9 cellular contexts compared by ENCODE assay signal in genomic region chr17:31321481-31321880, GRCh38. TPM values are rescaled to one million over a fixed set of nuclear protein-coding genes. Genes with fewer than 3 reads are reported as not detected.
DNase-seq lines count a peak whose midpoint lies in the region; ATAC-seq and TF ChIP-seq lines count a peak whose summit lies in the region.
"Had no signal": no experiment of that assay in that cellular context is flagged by ENCODE, and none has a peak within 500 bp of the region (broad histone marks: within the 10 kb centered on the region; RNA-seq: fewer than 3 reads in every experiment).

A gene with protein sequence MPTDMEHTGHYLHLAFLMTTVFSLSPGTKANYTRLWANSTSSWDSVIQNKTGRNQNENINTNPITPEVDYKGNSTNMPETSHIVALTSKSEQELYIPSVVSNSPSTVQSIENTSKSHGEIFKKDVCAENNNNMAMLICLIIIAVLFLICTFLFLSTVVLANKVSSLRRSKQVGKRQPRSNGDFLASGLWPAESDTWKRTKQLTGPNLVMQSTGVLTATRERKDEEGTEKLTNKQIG (minus strand): TSS chr17:31321622. CDS start chr17:31319013, 2,609 bp downstream.

- peaks cover 3 to 6% of the 10 kb centered on the region in 2 donors for H3K36me3 ChIP-seq in mucosa of rectum (ENCODE audit: control insufficient read depth in 2 of 2, insufficient read depth in 2 of 2, low read length in 2 of 2)

- CTCF ChIA-PET in activated CD4-positive, alpha-beta T cell treated with anti-CD3 and anti-CD28 coated beads for 36 hours (lab: Charles Lee), result interaction anchor here (0.9 to 1.9 kb wide), 3 partner anchors 9 to 51 kb away, joined by 3 to 6 read pairs (median 3); no protein-coding TSS in a partner anchor

- H3K4me1 Mint-ChIP-seq in IgD-negative memory B cell, result peaks cover 15 to 22% (median 19%) of the 10 kb centered on the region in 3 donors
- H3K4me1 Mint-ChIP-seq in activated CD4-positive, alpha-beta T cell treated with anti-CD3 and anti-CD28 coated beads for 36 hours, result peaks cover 32% of the 10 kb centered on the region

- H3K9ac ChIP-seq in mucosa of rectum (ENCODE audit: low read depth in 1 of 2, low read length in 2 of 2), result peak within 1 kb of the TSS; percentile 47 to 63

- H3K27ac Mint-ChIP-seq in IgD-negative memory B cell, result peak within 1 kb of the TSS; percentile 82 to 96 (median 93)
- H3K27ac Mint-ChIP-seq in activated CD4-positive, alpha-beta T cell treated with anti-CD3 and anti-CD28 coated beads for 36 hours, result peak within 1 kb of the TSS; percentile 95

- H3K36me3 Mint-ChIP-seq in IgD-negative memory B cell, result peaks cover under 1% of the 10 kb centered on the region
- peaks cover 18% of the 10 kb centered on the region for H3K36me3 Mint-ChIP-seq in activated CD4-positive, alpha-beta T cell treated with anti-CD3 and anti-CD28 coated beads for 36 hours (ENCODE audit: low read depth)

- POLR2A ChIA-PET in activated CD4-positive, alpha-beta T cell treated with anti-CD3 and anti-CD28 coated beads for 36 hours (lab: Charles Lee), result interaction anchor here (0.6 to 0.9 kb wide), 3 partner anchors 11 to 22 kb away, joined by 3 to 4 read pairs (median 3); no protein-coding TSS in a partner anchor

- intact Hi-C loops in activated CD4-positive, alpha-beta T cell treated with anti-CD3 and anti-CD28 coated beads for 36 hours (cut with DNase I, micrococcal nuclease), result loop anchor here (1.0 to 5.0 kb wide), 9 partner anchors 11 to 581 kb away; partner anchors contain the start of gene UTP6 (in 1 of the 2)

- DNase-seq in COLO829 (ENCODE audit: low spot score), result peak; percentile 75
- DNase-seq in activated CD4-positive, alpha-beta T cell treated with anti-CD3 and anti-CD28 coated beads for 36 hours, result peak; percentile 86
- peak; percentile 90 for DNase-seq in choroid plexus epithelial cell (ENCODE audit: low read depth)
- peak; percentile 78 for DNase-seq in stimulated activated naive CD4-positive, alpha-beta T cell treated with Interleukin-2 at 50 U/mL for 16 hours (lab: John Stamatoyannopoulos, UW)
- no peak for DNase-seq in SK-N-DZ (ENCODE audit: low spot score)
- no peak for DNase-seq in NCI-H524 treated with DMSO at 0.1 percent for 48 hours (lab: John Stamatoyannopoulos, UW)

- H3K9me3 Mint-ChIP-seq in IgD-negative memory B cell, result no peaks in the 10 kb centered on the region
- no peaks in the 10 kb centered on the region for H3K9me3 Mint-ChIP-seq in activated CD4-positive, alpha-beta T cell treated with anti-CD3 and anti-CD28 coated beads for 36 hours (ENCODE audit: low read depth)

- H3K4me1 ChIP-seq in mucosa of rectum (ENCODE audit: control insufficient read depth in 2 of 2, insufficient read depth in 2 of 2, low read length in 2 of 2), result no peaks in the 10 kb centered on the region

- H3K27ac ChIP-seq in mucosa of rectum (ENCODE audit: low read depth in 2 of 2, low read length in 2 of 2), result peak within 1 kb of the TSS; percentile 62 to 76

- H3K27me3 ChIP-seq in mucosa of rectum (ENCODE audit: control insufficient read depth in 2 of 2, insufficient read depth in 2 of 2, low read length in 2 of 2), result no peaks in the 10 kb centered on the region

- ATAC-seq in activated CD4-positive, alpha-beta T cell treated with anti-CD3 and anti-CD28 coated beads for 36 hours, result peak; percentile 88
- ATAC-seq: HCT116 had no signal

- no peak for TF ChIP-seq CTCF in choroid plexus epithelial cell (conservative IDR thresholded peaks at IDR 0.05; ENCODE audit: low read depth, low read length)

- H3K4me3 Mint-ChIP-seq in IgD-negative memory B cell, result peak within 1 kb of the TSS; percentile 93 to 95 (median 94)
- peak within 1 kb of the TSS; percentile 72 for H3K4me3 Mint-ChIP-seq in activated CD4-positive, alpha-beta T cell treated with anti-CD3 and anti-CD28 coated beads for 36 hours

- no peaks in the 10 kb centered on the region for H3K9me3 ChIP-seq in mucosa of rectum (ENCODE audit: control insufficient read depth in 2 of 2, low read length in 2 of 2)

- no peaks in the 10 kb centered on the region for H3K27me3 Mint-ChIP-seq in IgD-negative memory B cell
- H3K27me3 Mint-ChIP-seq in activated CD4-positive, alpha-beta T cell treated with anti-CD3 and anti-CD28 coated beads for 36 hours, result no peaks in the 10 kb centered on the region

- H3K4me3 ChIP-seq in choroid plexus epithelial cell (ENCODE audit: low read depth, low read length) (peak within 1 kb of the TSS; percentile 9), mucosa of rectum (ENCODE audit: low read length in 2 of 2) (peak within 1 kb of the TSS; percentile 54 to 76)

RNA-seq across cellular contexts. Expression of the gene that starts here (rescaled TPM):
- 30.2 TPM for polyA plus RNA-seq in IgD-negative memory B cell
- 10 to 100 TPM; 16.9 to 18.2 TPM for total RNA-seq in activated CD4-positive, alpha-beta T cell treated with anti-CD3 and anti-CD28 coated beads for 36 hours
- not detected in 2 replicates for polyA plus RNA-seq in SK-N-DZ (2014; cell fraction: cytosol; rRNA removed)
- polyA plus RNA-seq in SK-N-DZ (2014; cell fraction: nucleus; rRNA removed), result 0.18 TPM in 1 of 2 replicates, not detected in the other

Comparison
In these comparisons a context has a peak if more than half of its experiments do, and no peak if none do; other contexts are left out.
1. DNase-seq: peak in COLO829 (single experiment), activated CD4-positive, alpha-beta T cell treated with anti-CD3 and anti-CD28 coated beads for 36 hours (single experiment), choroid plexus epithelial cell (single experiment) and stimulated activated naive CD4-positive, alpha-beta T cell treated with Interleukin-2 at 50 U/mL for 16 hours (single experiment); none in SK-N-DZ (single experiment) and NCI-H524 treated with DMSO at 0.1 percent for 48 hours (single experiment).